Comparison of ENCODE assay signal across 1 cellular context in the genomic region with DNA sequence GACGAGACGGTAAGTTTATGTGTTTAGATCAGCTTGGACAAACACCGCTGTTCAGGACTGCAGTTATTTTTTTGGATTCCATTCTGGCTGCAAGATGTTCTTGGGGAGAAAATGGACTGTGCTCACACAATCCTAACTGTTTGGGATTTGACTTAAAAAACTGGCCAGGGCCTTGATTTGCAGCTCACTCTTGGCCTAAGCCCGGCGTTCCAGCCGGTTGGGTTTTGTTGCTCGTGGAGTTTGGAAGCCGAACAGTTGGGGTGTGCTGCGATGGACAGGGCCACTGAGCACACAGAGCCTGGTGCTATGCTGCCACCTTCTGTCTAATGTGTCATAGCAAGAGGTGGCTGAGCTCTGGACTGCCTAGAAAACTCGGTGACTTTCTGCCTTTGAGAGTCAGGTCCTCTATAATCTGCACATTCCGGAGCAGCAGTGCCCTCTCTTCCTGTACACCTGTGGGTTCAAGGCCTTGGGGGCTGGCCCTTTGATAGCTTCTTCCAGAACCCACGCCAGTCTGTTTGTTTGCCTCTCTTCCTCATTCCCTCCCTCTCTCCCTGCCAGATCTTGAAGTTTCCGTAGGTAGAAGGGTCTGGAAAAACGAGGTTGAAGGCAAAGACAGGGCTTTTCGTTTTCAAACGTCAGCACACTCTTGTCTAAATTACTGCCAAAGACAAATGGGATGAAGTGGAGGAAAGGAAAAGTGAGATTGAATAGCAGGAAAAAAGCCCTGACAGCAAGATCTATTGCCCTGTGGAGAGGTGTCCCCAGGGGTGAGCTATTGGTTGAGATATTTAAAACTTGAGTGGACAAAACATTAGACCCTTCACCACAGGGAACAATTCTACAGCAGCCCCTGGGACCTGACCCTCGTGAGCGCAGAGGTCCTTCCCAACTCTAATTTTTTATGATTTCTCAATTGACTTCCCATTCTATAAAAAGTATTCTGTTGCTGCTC.
A peak's percentile ranks its signal among the peaks of the same experiment; 100 is the strongest.
TF ChIP-seq lines count a peak whose summit lies in the region.

No MANE protein-coding gene starts in this region.

TF ChIP-seq in GM12878, 131 proteins besides CTCF, POLR2A, EP300 and RAD21 (continued from another document):
- TF ChIP-seq NR2C2 (IDR thresholded peaks at IDR 0.05; ENCODE audit: borderline replicate concordance, control insufficient read depth, insufficient read length, low read depth) (no peak), ZZZ3 (IDR thresholded peaks at IDR 0.05; ENCODE audit: control insufficient read depth, insufficient read length, low read depth) (no peak), PAX5 (IDR thresholded peaks at IDR 0.05; ENCODE audit: borderline replicate concordance, low read depth, low read length) (peak; percentile 59; the same call in 1 of the 2 replicates)
- TF ChIP-seq, protein P1, sequence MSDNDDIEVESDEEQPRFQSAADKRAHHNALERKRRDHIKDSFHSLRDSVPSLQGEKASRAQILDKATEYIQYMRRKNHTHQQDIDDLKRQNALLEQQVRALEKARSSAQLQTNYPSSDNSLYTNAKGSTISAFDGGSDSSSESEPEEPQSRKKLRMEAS (IDR thresholded peaks at IDR 0.05; ENCODE audit: low read depth, low read length) = no peak
- TF ChIP-seq, protein P2, sequence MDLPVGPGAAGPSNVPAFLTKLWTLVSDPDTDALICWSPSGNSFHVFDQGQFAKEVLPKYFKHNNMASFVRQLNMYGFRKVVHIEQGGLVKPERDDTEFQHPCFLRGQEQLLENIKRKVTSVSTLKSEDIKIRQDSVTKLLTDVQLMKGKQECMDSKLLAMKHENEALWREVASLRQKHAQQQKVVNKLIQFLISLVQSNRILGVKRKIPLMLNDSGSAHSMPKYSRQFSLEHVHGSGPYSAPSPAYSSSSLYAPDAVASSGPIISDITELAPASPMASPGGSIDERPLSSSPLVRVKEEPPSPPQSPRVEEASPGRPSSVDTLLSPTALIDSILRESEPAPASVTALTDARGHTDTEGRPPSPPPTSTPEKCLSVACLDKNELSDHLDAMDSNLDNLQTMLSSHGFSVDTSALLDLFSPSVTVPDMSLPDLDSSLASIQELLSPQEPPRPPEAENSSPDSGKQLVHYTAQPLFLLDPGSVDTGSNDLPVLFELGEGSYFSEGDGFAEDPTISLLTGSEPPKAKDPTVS (IDR thresholded peaks at IDR 0.05; ENCODE audit: low read depth, low read length) = no peak
